In the genomic region with DNA sequence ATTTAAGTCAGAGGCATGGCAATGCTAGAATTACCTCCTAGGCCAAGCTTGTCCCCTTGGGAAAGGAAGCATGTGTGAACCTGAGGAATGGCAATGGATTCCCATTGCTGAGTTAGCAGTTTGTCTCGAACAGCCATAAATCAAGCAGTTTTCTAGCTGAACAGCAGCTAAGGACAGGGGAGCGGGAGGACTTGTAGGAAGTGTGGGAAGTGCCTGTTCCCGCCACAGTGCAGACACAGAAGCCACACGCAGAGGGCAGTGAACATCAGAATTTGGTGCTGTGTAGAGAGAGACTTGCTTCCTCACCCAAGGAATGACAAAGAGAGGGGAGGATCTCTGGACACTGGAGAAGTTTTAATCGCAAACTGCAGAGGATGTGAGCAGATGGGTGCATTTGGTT, we compare ENCODE assay signal across 12 cellular contexts. TPM values are rescaled to one million over a fixed set of nuclear protein-coding genes. Genes with fewer than 3 reads are reported as not detected.
A peak's percentile ranks its signal among the peaks of the same experiment; 100 is the strongest.
DNase-seq lines count a peak whose midpoint lies in the region; ATAC-seq, FAIRE-seq and TF ChIP-seq lines count a peak whose summit lies in the region.
"Had no signal": no experiment of that assay in that cellular context is flagged by ENCODE, and none has a peak within 500 bp of the region (broad histone marks: within the 10 kb centered on the region; RNA-seq: fewer than 3 reads in every experiment).

No MANE protein-coding gene starts in this region.

- peaks cover 12% of the 10 kb centered on the region for H3K36me3 Mint-ChIP-seq in activated T-helper 1 cell treated with anti-CD3 and anti-CD28 coated beads, Interleukin-12 subunit alpha, Interleukin-12 subunit beta, Interleukin-2, Interleukin-4 antibody, amounts not matched to agents 30 ng/mL and 10 ng/mL and 1 ng/mL, durations not matched to agents 14 hours and 24 hours and 36 hours (ENCODE audit: low read depth)

- H3K27me3 Mint-ChIP-seq in activated T-helper 1 cell treated with anti-CD3 and anti-CD28 coated beads, Interleukin-12 subunit alpha, Interleukin-12 subunit beta, Interleukin-2, Interleukin-4 antibody, amounts not matched to agents 30 ng/mL and 10 ng/mL and 1 ng/mL, durations not matched to agents 14 hours and 24 hours and 36 hours (ENCODE audit: insufficient read depth), result peaks cover 4% of the 10 kb centered on the region

- peaks cover 42% of the 10 kb centered on the region for H3K4me1 Mint-ChIP-seq in activated T-helper 1 cell treated with anti-CD3 and anti-CD28 coated beads, Interleukin-12 subunit alpha, Interleukin-12 subunit beta, Interleukin-2, Interleukin-4 antibody, amounts not matched to agents 30 ng/mL and 10 ng/mL and 1 ng/mL, durations not matched to agents 14 hours and 24 hours and 36 hours (ENCODE audit: low read depth)

- H3K9me3 Mint-ChIP-seq in activated T-helper 1 cell treated with anti-CD3 and anti-CD28 coated beads, Interleukin-12 subunit alpha, Interleukin-12 subunit beta, Interleukin-2, Interleukin-4 antibody, amounts not matched to agents 30 ng/mL and 10 ng/mL and 1 ng/mL, durations not matched to agents 14 hours and 24 hours and 36 hours, result no peaks in the 10 kb centered on the region

- H2AFZ ChIP-seq in GM12878 (ENCODE audit: control insufficient read depth, low read depth, low read length), result peak overlapping the region; percentile 3; the same call in 1 of the 2 replicates
- H2AFZ ChIP-seq: parathyroid adenoma had no signal

- no peak overlapping the region for H3K4me3 Mint-ChIP-seq in activated T-helper 1 cell treated with anti-CD3 and anti-CD28 coated beads, Interleukin-12 subunit alpha, Interleukin-12 subunit beta, Interleukin-2, Interleukin-4 antibody, amounts not matched to agents 30 ng/mL and 10 ng/mL and 1 ng/mL, durations not matched to agents 14 hours and 24 hours and 36 hours

- no peak overlapping the region; the same call in 1 of the 2 replicates for H3K4me2 ChIP-seq in GM12878 (ENCODE audit: control insufficient read depth, insufficient read depth)

- no peaks in the 10 kb centered on the region; the same call in none of the 2 replicates for H3K79me2 ChIP-seq in GM12878 (ENCODE audit: control insufficient read depth, insufficient read depth, low read length)

- H3K27me3 ChIP-seq in HUES64 (ENCODE audit: insufficient read depth, low read length) (no peaks in the 10 kb centered on the region), GM12878 (replicated peaks in 1 of 2; ENCODE audit: control insufficient read depth in 2 of 2, insufficient read depth in 2 of 2, low read length in 1 of 2) (peaks cover 0 to 2% of the 10 kb centered on the region in 2 experiments; a peak in 3 of 4 replicates), sigmoid colon (no peaks in the 10 kb centered on the region)

- WGBS in HUES64, result 77% methylated on average over 5 of the region's 5 CpGs
- WGBS in GM12878 (ENCODE audit: insufficient coverage, insufficient replicate concordance, low lambda C conversion rate, missing lambda C conversion rate), result 43% methylated on average over 5 of the region's 5 CpGs
- 56 to 82% methylated on average over 5 of the region's 5 CpGs for WGBS in sigmoid colon, 2 donors

- TF ChIP-seq RAD21 in GM12878 (IDR thresholded peaks at IDR 0.05; ENCODE audit: insufficient read depth, low read depth, low read length), result no peak

- in situ Hi-C loops in GM12878 (cut with MboI), result no loop called here

- H3K27ac ChIP-seq in HUES64 (ENCODE audit: low read depth, low read length), result no peak overlapping the region
- no peak overlapping the region for H3K27ac ChIP-seq in GM12878 (ENCODE audit: control insufficient read depth, insufficient read depth)
- no peak overlapping the region for H3K27ac ChIP-seq in sigmoid colon
- H3K27ac ChIP-seq: parathyroid adenoma had no signal

- H3K27ac Mint-ChIP-seq in activated T-helper 1 cell treated with anti-CD3 and anti-CD28 coated beads, Interleukin-12 subunit alpha, Interleukin-12 subunit beta, Interleukin-2, Interleukin-4 antibody, amounts not matched to agents 30 ng/mL and 10 ng/mL and 1 ng/mL, durations not matched to agents 14 hours and 24 hours and 36 hours, result no peak overlapping the region

- 0 out of 2 replicates have a peak overlapping the region, but pooled peaks have one; percentile 3 for H3K9ac ChIP-seq in HUES64 (ENCODE audit: low read depth, low read length)
- H3K9ac ChIP-seq in GM12878 (ENCODE audit: control insufficient read depth, insufficient read depth, low read length), result no peak overlapping the region
- H3K9ac ChIP-seq: parathyroid adenoma had no signal

- SMC1A ChIA-PET in GM12878 (lab: Charles Lee; ENCODE audit: uncharacterized antibody, unreplicated experiment), result interaction anchor here (0.7 kb wide), 1 partner anchor 13 kb away, joined by 3 read pairs; no protein-coding TSS in a partner anchor

- peak; percentile 25 for DNase-seq in COLO668 (lab: John Stamatoyannopoulos, UW; ENCODE audit: unreplicated experiment)
- no peak for DNase-seq in GM12878 (ENCODE audit: low read depth, low spot score)
- DNase-seq in left kidney (ENCODE audit: low read depth, low spot score), result peak; percentile 95
- DNase-seq in sigmoid colon, result no peak
- DNase-seq in mucosa of gallbladder (ENCODE audit: low spot score), result no peak
- DNase-seq in activated T-helper 1 cell treated with anti-CD3 and anti-CD28 coated beads, Interleukin-12 subunit alpha, Interleukin-12 subunit beta, Interleukin-2, Interleukin-4 antibody, amounts not matched to agents 30 ng/mL and 10 ng/mL and 1 ng/mL, durations not matched to agents 14 hours and 24 hours and 36 hours (ENCODE audit: low spot score), result no peak

- ATAC-seq in GM12878 (no peak), GM21447 (IDR thresholded peaks at IDR 0.05; ENCODE audit: unreplicated experiment) (no peak)

- TF ChIP-seq POLR2A in GM12878 (IDR thresholded peaks at IDR 0.05; ENCODE audit: low read depth, low read length), result no peak
- no peak for TF ChIP-seq POLR2A in sigmoid colon (IDR thresholded peaks at IDR 0.05)

- H3K4me1 ChIP-seq in HUES64 (ENCODE audit: insufficient read depth, low read length) (peaks cover 45% of the 10 kb centered on the region), GM12878 (ENCODE audit: control insufficient read depth, insufficient read depth, low read length) (no peaks in the 10 kb centered on the region), sigmoid colon (peaks cover 0 to 30% (median 19%) of the 10 kb centered on the region in 4 donors)

- TF ChIP-seq EP300 in GM12878 (IDR thresholded peaks at IDR 0.05; ENCODE audit: borderline replicate concordance in 1 of 2, control insufficient read depth in 1 of 2, low read depth in 2 of 2, low read length in 2 of 2) (no peak), sigmoid colon (IDR thresholded peaks at IDR 0.05) (no peak)

- FAIRE-seq in GM12878 (lab: Jason Lieb, UNC), result no peak
- FAIRE-seq: GM19239 had no signal

- POLR2A ChIA-PET in GM12878 (lab: Charles Lee), result no interaction called here

- CTCF ChIA-PET in GM12878 (lab: Yijun Ruan, JAX), result no interaction called here

- TF ChIP-seq CTCF in GM12878 (IDR thresholded peaks at IDR 0.05 in 2 of 3, conservative IDR thresholded peaks at IDR 0.05 in 1 of 3; ENCODE audit: control insufficient read depth in 2 of 3, extremely low read depth in 1 of 3, insufficient read depth in 1 of 3, low read depth in 3 of 3, low read length in 3 of 3) (no peak), sigmoid colon (IDR thresholded peaks at IDR 0.05) (no peak)

- H3K9me3 ChIP-seq in HUES64 (ENCODE audit: insufficient read depth, low read depth, low read length) (no peaks in the 10 kb centered on the region), GM12878 (replicated peaks; ENCODE audit: control insufficient read depth, insufficient read depth, low read length) (peaks cover 3% of the 10 kb centered on the region; the same call in 1 of the 3 replicates), sigmoid colon (no peaks in the 10 kb centered on the region)

- BruUV-seq in GM12878 (replicated peaks; lab: Mats Ljungman, UMichigan), result no TSS peak

- intact Hi-C loops in GM12878 (cut with micrococcal nuclease; ENCODE audit: unreplicated experiment) (no loop called here), sigmoid colon (cut with DNase I) (no loop called here)
- intact Hi-C loops in activated T-helper 1 cell treated with anti-CD3 and anti-CD28 coated beads, Interleukin-12 subunit alpha, Interleukin-12 subunit beta, Interleukin-2, Interleukin-4 antibody, amounts not matched to agents 30 ng/mL and 10 ng/mL and 1 ng/mL, durations not matched to agents 14 hours and 24 hours and 36 hours (cut with micrococcal nuclease), result no loop called here

- H3K4me3 ChIP-seq in HUES64 (ENCODE audit: low read length) (no peak overlapping the region), GM12878 (no peak overlapping the region), sigmoid colon (no peak overlapping the region)

- RAD21 ChIA-PET in GM12878 (lab: Charles Lee; ENCODE audit: unreplicated experiment), result no interaction called here

- H4K20me1 ChIP-seq in GM12878 (ENCODE audit: control insufficient read depth, insufficient read depth), result no peaks in the 10 kb centered on the region

- peaks cover 21% of the 10 kb centered on the region for H3K36me3 ChIP-seq in HUES64 (ENCODE audit: insufficient read depth, low read length)
- H3K36me3 ChIP-seq in GM12878 (ENCODE audit: control insufficient read depth in 2 of 2, insufficient read depth in 2 of 2, low read length in 1 of 2), result no peaks in the 10 kb centered on the region
- no peaks in the 10 kb centered on the region for H3K36me3 ChIP-seq in sigmoid colon

RNA-seq across cellular contexts. Expression of a gene that starts 3.8 kb away (rescaled TPM):
- 271 TPM for polyA plus RNA-seq in HUES64 (2013, experiment 1 of 2)
- polyA plus RNA-seq in HUES64 (2013, experiment 2 of 2), result 287 TPM
- total RNA-seq in GM12878 (2013; cell fraction: nucleolus; rRNA removed), result 1.6 and 3.4 TPM in 2 replicates
- 27.8 and 29.0 TPM in 2 replicates for total RNA-seq in GM12878 (2014; rRNA removed)
- total RNA-seq in GM12878 (2014; rRNA removed; fragmentation: Illumina TruSeq; extraction: Trizol), result 16.2 and 18.6 TPM in 2 replicates
- 33.5 and 40.8 TPM in 2 replicates for total RNA-seq in GM12878 (2021)
- 18.2 TPM for polyA plus RNA-seq in GM12878 (2011; ENCODE audit: low read depth)
- 10.6 and 18.0 TPM in 2 replicates for polyA plus RNA-seq in GM12878 (2011; rRNA removed)
- 18.4 and 23.8 TPM in 2 replicates for polyA plus RNA-seq in GM12878 (2011; cell fraction: cytosol; rRNA removed)
- 18.4 and 25.0 TPM in 2 replicates for polyA plus RNA-seq in GM12878 (2011; cell fraction: nucleus; rRNA removed)
- polyA plus RNA-seq in GM12878 (2012), result 38.2 and 40.5 TPM in 2 replicates
- 22.7 and 28.0 TPM in 2 replicates for polyA plus RNA-seq in GM12878 (2014; fragmentation: Illumina TruSeq; extraction: Trizol)
- polyA plus RNA-seq in GM12878 (2014; fragmentation: Nextera tagmentation; extraction: Ambion mirVana), result 1 to 10 TPM; 3.9 to 7.2 TPM
- 30.1 and 37.2 TPM in 2 replicates for polyA plus RNA-seq in GM12878 (2014; rRNA removed)
- polyA plus RNA-seq in GM12878 (2016; fragmentation: Nextera tagmentation; extraction: Ambion mirVana), result 10 to 100 TPM; 43.4 to 47.8 TPM
- 18.4 and 22.5 TPM in 2 replicates for polyA minus RNA-seq in GM12878 (2011; rRNA and poly(A)+ RNA removed)
- polyA minus RNA-seq in GM12878 (2011; cell fraction: cytosol; rRNA and poly(A)+ RNA removed), result 15.8 and 16.4 TPM in 2 replicates
- 7.7 and 18.0 TPM in 2 replicates for polyA minus RNA-seq in GM12878 (2011; cell fraction: nucleus; rRNA and poly(A)+ RNA removed)
- 10 to 100 TPM; 15.8 to 37.7 (median 26.0) TPM for total RNA-seq in sigmoid colon
- 10 to 100 TPM in 1 of 3 donors, 1 to 10 TPM in 2; 3.9 to 27.1 (median 7.8) TPM for polyA plus RNA-seq in sigmoid colon
- total RNA-seq in mucosa of gallbladder, result 12.8 TPM
- total RNA-seq in activated T-helper 1 cell treated with anti-CD3 and anti-CD28 coated beads, Interleukin-12 subunit alpha, Interleukin-12 subunit beta, Interleukin-2, Interleukin-4 antibody, amounts not matched to agents 30 ng/mL and 10 ng/mL and 1 ng/mL, durations not matched to agents 14 hours and 24 hours and 36 hours, result 46.7 and 49.3 TPM in 2 replicates

RNA-seq across cellular contexts. Expression of a gene that starts 53.2 kb away (rescaled TPM):
- polyA plus RNA-seq in HUES64 (2013, experiment 1 of 2), result not detected
- polyA plus RNA-seq in HUES64 (2013, experiment 2 of 2), result 0.13 TPM
- not detected in 2 replicates for total RNA-seq in GM12878 (2013; cell fraction: nucleolus; rRNA removed)
- total RNA-seq in GM12878 (2014; rRNA removed) (not detected in 2 replicates), GM12878 (2014; rRNA removed; fragmentation: Illumina TruSeq; extraction: Trizol) (not detected in 2 replicates), GM12878 (2021) (0.43 and 0.49 TPM in 2 replicates), sigmoid colon (1 to 10 TPM in 1 of 4 donors, not detected in 3; 2.8 TPM), mucosa of gallbladder (22.1 TPM)
- polyA plus RNA-seq in GM12878 (2011; ENCODE audit: low read depth), result not detected
- polyA plus RNA-seq in GM12878 (2011; rRNA removed) (not detected in 2 replicates), GM12878 (2014; fragmentation: Illumina TruSeq; extraction: Trizol) (not detected in 2 replicates), GM12878 (2014; fragmentation: Nextera tagmentation; extraction: Ambion mirVana) (not detected), GM12878 (2014; rRNA removed) (not detected in 2 replicates), GM12878 (2016; fragmentation: Nextera tagmentation; extraction: Ambion mirVana) (not detected), sigmoid colon (100 to 1,000 TPM in 2 of 3 donors, 10 to 100 TPM in 1; 53.9 to 607 (median 276) TPM)
- not detected in 2 replicates for polyA plus RNA-seq in GM12878 (2011; cell fraction: cytosol; rRNA removed)
- polyA plus RNA-seq in GM12878 (2011; cell fraction: nucleus; rRNA removed), result not detected in 2 replicates
- not detected in 2 replicates for polyA plus RNA-seq in GM12878 (2012)
- polyA minus RNA-seq in GM12878 (2011; rRNA and poly(A)+ RNA removed), result not detected in 2 replicates
- not detected in 2 replicates for polyA minus RNA-seq in GM12878 (2011; cell fraction: cytosol; rRNA and poly(A)+ RNA removed)
- not detected in 2 replicates for polyA minus RNA-seq in GM12878 (2011; cell fraction: nucleus; rRNA and poly(A)+ RNA removed)
- total RNA-seq in activated T-helper 1 cell treated with anti-CD3 and anti-CD28 coated beads, Interleukin-12 subunit alpha, Interleukin-12 subunit beta, Interleukin-2, Interleukin-4 antibody, amounts not matched to agents 30 ng/mL and 10 ng/mL and 1 ng/mL, durations not matched to agents 14 hours and 24 hours and 36 hours, result not detected in 2 replicates
- total RNA-seq: M059J, RPMI7951 had no signal

Comparison
In these comparisons a context has a peak if more than half of its experiments do, and no peak if none do; other contexts are left out.
1. DNase-seq: peak in COLO668 (single experiment) and left kidney (single experiment); none in GM12878 (single experiment), sigmoid colon (single experiment), mucosa of gallbladder (single experiment) and activated T-helper 1 cell treated with anti-CD3 and anti-CD28 coated beads, Interleukin-12 subunit alpha, Interleukin-12 subunit beta, Interleukin-2, Interleukin-4 antibody, amounts not matched to agents 30 ng/mL and 10 ng/mL and 1 ng/mL, durations not matched to agents 14 hours and 24 hours and 36 hours (single experiment).